Comparison of ENCODE assay signal across 8 cellular contexts in the genomic region with DNA sequence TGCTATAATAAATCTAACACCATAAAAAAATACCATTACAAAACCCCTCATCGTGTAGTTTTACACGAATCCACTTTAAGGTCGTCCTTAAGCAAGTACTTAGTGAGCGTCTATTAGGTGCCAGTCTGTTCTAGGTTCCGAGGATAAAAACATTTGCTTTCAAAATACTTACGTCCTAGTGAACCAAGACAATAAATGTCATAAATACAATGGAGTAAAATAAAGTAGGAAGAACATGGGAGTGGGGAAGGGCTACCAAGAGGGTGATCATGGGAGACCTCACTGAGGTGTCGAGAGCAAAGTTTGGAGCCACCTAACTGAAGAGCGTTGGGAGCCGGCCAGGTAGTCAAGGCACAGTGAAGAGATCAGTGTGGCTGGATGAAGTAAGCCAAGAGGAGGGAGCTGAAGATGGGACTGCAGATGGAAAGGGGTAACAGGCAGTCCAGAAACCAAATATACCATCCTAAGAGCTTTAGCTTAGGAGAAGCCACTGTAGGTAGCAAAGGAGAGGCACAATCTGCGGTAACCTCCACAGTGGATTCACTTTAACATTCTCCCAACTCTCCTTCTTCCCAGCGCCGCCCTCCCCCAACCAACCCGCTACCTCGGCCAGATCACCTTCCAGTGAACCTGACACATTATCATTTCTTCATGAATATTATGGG. TPM values are rescaled to one million over a fixed set of nuclear protein-coding genes. Genes with fewer than 3 reads are reported as not detected.
A peak's percentile ranks its signal among the peaks of the same experiment; 100 is the strongest.
DNase-seq lines count a peak whose midpoint lies in the region; ATAC-seq and TF ChIP-seq lines count a peak whose summit lies in the region.

No MANE protein-coding gene starts in this region.

- peaks cover 22% of the 10 kb centered on the region for H3K4me1 Mint-ChIP-seq in MCF 10A (ENCODE audit: insufficient read depth, unreplicated experiment)

- TF ChIP-seq CTCF in MCF 10A (IDR thresholded peaks at IDR 0.05; ENCODE audit: unreplicated experiment), result no peak
- TF ChIP-seq CTCF in liver (IDR thresholded peaks at IDR 0.05; ENCODE audit: low read depth, low read length, missing input control), result no peak
- no peak for TF ChIP-seq CTCF in upper lobe of left lung (IDR thresholded peaks at IDR 0.05)
- TF ChIP-seq CTCF in GM13977 (IDR thresholded peaks at IDR 0.05; ENCODE audit: extremely low read depth, insufficient read depth, missing control alignments), result no peak

- CTCF ChIA-PET in MCF 10A (lab: Yijun Ruan, JAX), result interaction anchor here (1.0 to 1.2 kb wide), 2 partner anchors 9 to 12 kb away, joined by 3 read pairs; no protein-coding TSS in a partner anchor

- H3K36me3 Mint-ChIP-seq in MCF 10A (ENCODE audit: insufficient read depth, unreplicated experiment), result peaks cover 13% of the 10 kb centered on the region

- peak; percentile 15 for DNase-seq in SIG-M5 treated with dmso at 0.1 percent for 504 hours (lab: John Stamatoyannopoulos, UW; ENCODE audit: unreplicated experiment)
- DNase-seq in SIG-M5 (lab: John Stamatoyannopoulos, UW), result no peak
- peak; percentile 40 to 44 for DNase-seq in Kasumi-1 (lab: John Stamatoyannopoulos, UW)
- DNase-seq in MCF 10A (ENCODE audit: unreplicated experiment), result peak; percentile 13
- DNase-seq in upper lobe of left lung, result no peak
- DNase-seq in GM13977 (ENCODE audit: low spot score), result no peak
- no peak for DNase-seq in NCI-H1694 (lab: John Stamatoyannopoulos, UW)

- peaks cover 0 to 26% (median 20%) of the 10 kb centered on the region in 4 donors for H3K4me1 ChIP-seq in liver (ENCODE audit: control insufficient read depth in 4 of 4, insufficient read depth in 4 of 4, low read length in 3 of 4)
- H3K4me1 ChIP-seq in upper lobe of left lung, result peaks cover 12 to 23% (median 18%) of the 10 kb centered on the region in 4 donors

- no peaks in the 10 kb centered on the region for H3K9me3 Mint-ChIP-seq in MCF 10A (ENCODE audit: unreplicated experiment)

- H3K27ac Mint-ChIP-seq in MCF 10A (ENCODE audit: low read depth, unreplicated experiment), result peak overlapping the region; percentile 99

- no peak for TF ChIP-seq POLR2A in upper lobe of left lung (IDR thresholded peaks at IDR 0.05)

- peak overlapping the region; percentile 95 for H3K4me3 Mint-ChIP-seq in MCF 10A (ENCODE audit: unreplicated experiment)

- no peaks in the 10 kb centered on the region for H3K27me3 Mint-ChIP-seq in MCF 10A (ENCODE audit: insufficient read depth, unreplicated experiment)

- intact Hi-C loops in MCF 10A (cut with micrococcal nuclease), result loop anchor here (1.0 to 2.0 kb wide), 2 partner anchors 10 to 33 kb away; a partner anchor contains a TSS

- H3K4me3 ChIP-seq in liver (ENCODE audit: low read depth in 1 of 3, low read length in 3 of 3), result peak overlapping the region; percentile 85 to 96 (median 95)
- peak overlapping the region; percentile 65 to 95 (median 84) for H3K4me3 ChIP-seq in upper lobe of left lung

- H3K9me3 ChIP-seq in liver (ENCODE audit: control insufficient read depth in 4 of 4, low read length in 3 of 4) (no peaks in the 10 kb centered on the region), upper lobe of left lung (no peaks in the 10 kb centered on the region)

- ATAC-seq in upper lobe of left lung (ENCODE audit: low FRiP score in 2 of 2), result peak in 1 of 2 donors; percentile 2

- no TSS peak for BruUV-seq in MCF 10A (replicated peaks; lab: Mats Ljungman, UMichigan)

- H3K9ac ChIP-seq in liver (ENCODE audit: low read depth in 1 of 2, low read length in 2 of 2), result peak overlapping the region; percentile 91 to 98

- H3K27ac ChIP-seq in liver (ENCODE audit: low read depth in 1 of 2, low read length in 2 of 2) (peak overlapping the region; percentile 51 to 79), upper lobe of left lung (peak overlapping the region; percentile 82 to 95 (median 92))

- 4% methylated on average over 14 of the region's 14 CpGs for WGBS in liver
- WGBS in upper lobe of left lung, 2 donors, result 5% methylated on average over 14 of the region's 14 CpGs

- no peak for TF ChIP-seq RAD21 in liver (IDR thresholded peaks at IDR 0.05)

- H3K27me3 ChIP-seq in liver (ENCODE audit: control insufficient read depth in 4 of 4, insufficient read depth in 4 of 4, low read length in 3 of 4), result no peaks in the 10 kb centered on the region
- H3K27me3 ChIP-seq in upper lobe of left lung, result no peaks in the 10 kb centered on the region

- POLR2A ChIA-PET in MCF 10A (lab: Yijun Ruan, JAX), result interaction anchor here (0.8 to 3.1 kb wide), 10 partner anchors 11 to 387 kb away, joined by 3 to 79 read pairs (median 4); a partner anchor contains a TSS

- H3K36me3 ChIP-seq in liver (ENCODE audit: control insufficient read depth in 4 of 4, insufficient read depth in 3 of 4, low read depth in 1 of 4, low read length in 3 of 4) (no peaks in the 10 kb centered on the region), upper lobe of left lung (no peaks in the 10 kb centered on the region)

- TF ChIP-seq EP300 in upper lobe of left lung (IDR thresholded peaks at IDR 0.05), result no peak

- in situ Hi-C loops in GM13977 (cut with MboI; ENCODE audit: low pct_unique_long_range_greater_than_20kb, low sequenced_read_pairs, unreplicated experiment), result no loop called here

TF ChIP-seq in liver, 16 proteins besides CTCF, POLR2A, EP300 and RAD21:
- TF ChIP-seq FOXA2 (IDR thresholded peaks at IDR 0.05) (no peak), GABPA (IDR thresholded peaks at IDR 0.05 in 1 of 2, conservative IDR thresholded peaks at IDR 0.05 in 1 of 2) (no peak), HNF4A (conservative IDR thresholded peaks at IDR 0.05) (no peak), RXRA (IDR thresholded peaks at IDR 0.05) (no peak), YY1 (IDR thresholded peaks at IDR 0.05) (no peak), FOXA1 (IDR thresholded peaks at IDR 0.05) (no peak), NR2F2 (IDR thresholded peaks at IDR 0.05) (no peak), SP1 (IDR thresholded peaks at IDR 0.05) (no peak), TAF1 (conservative IDR thresholded peaks at IDR 0.05) (no peak), EGR1 (IDR thresholded peaks at IDR 0.05; ENCODE audit: low read depth in 2 of 2) (no peak)
- TF ChIP-seq, protein P1, sequence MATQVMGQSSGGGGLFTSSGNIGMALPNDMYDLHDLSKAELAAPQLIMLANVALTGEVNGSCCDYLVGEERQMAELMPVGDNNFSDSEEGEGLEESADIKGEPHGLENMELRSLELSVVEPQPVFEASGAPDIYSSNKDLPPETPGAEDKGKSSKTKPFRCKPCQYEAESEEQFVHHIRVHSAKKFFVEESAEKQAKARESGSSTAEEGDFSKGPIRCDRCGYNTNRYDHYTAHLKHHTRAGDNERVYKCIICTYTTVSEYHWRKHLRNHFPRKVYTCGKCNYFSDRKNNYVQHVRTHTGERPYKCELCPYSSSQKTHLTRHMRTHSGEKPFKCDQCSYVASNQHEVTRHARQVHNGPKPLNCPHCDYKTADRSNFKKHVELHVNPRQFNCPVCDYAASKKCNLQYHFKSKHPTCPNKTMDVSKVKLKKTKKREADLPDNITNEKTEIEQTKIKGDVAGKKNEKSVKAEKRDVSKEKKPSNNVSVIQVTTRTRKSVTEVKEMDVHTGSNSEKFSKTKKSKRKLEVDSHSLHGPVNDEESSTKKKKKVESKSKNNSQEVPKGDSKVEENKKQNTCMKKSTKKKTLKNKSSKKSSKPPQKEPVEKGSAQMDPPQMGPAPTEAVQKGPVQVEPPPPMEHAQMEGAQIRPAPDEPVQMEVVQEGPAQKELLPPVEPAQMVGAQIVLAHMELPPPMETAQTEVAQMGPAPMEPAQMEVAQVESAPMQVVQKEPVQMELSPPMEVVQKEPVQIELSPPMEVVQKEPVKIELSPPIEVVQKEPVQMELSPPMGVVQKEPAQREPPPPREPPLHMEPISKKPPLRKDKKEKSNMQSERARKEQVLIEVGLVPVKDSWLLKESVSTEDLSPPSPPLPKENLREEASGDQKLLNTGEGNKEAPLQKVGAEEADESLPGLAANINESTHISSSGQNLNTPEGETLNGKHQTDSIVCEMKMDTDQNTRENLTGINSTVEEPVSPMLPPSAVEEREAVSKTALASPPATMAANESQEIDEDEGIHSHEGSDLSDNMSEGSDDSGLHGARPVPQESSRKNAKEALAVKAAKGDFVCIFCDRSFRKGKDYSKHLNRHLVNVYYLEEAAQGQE (IDR thresholded peaks at IDR 0.05), result no peak
- TF ChIP-seq, protein P2, sequence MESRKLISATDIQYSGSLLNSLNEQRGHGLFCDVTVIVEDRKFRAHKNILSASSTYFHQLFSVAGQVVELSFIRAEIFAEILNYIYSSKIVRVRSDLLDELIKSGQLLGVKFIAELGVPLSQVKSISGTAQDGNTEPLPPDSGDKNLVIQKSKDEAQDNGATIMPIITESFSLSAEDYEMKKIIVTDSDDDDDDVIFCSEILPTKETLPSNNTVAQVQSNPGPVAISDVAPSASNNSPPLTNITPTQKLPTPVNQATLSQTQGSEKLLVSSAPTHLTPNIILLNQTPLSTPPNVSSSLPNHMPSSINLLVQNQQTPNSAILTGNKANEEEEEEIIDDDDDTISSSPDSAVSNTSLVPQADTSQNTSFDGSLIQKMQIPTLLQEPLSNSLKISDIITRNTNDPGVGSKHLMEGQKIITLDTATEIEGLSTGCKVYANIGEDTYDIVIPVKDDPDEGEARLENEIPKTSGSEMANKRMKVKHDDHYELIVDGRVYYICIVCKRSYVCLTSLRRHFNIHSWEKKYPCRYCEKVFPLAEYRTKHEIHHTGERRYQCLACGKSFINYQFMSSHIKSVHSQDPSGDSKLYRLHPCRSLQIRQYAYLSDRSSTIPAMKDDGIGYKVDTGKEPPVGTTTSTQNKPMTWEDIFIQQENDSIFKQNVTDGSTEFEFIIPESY (IDR thresholded peaks at IDR 0.05), result no peak
- TF ChIP-seq, protein P3, sequence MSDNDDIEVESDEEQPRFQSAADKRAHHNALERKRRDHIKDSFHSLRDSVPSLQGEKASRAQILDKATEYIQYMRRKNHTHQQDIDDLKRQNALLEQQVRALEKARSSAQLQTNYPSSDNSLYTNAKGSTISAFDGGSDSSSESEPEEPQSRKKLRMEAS (IDR thresholded peaks at IDR 0.05), result no peak

RNA-seq across cellular contexts. Expression of a gene that starts 0.7 kb away (rescaled TPM):
- total RNA-seq in MCF 10A (2022) (27.1 and 34.3 TPM in 2 replicates), liver (10 to 100 TPM; 13.2 to 22.1 TPM), upper lobe of left lung (10 to 100 TPM in 5 of 6 donors, 1 to 10 TPM in 1; 7.4 to 45.6 (median 21.4) TPM)
- polyA plus RNA-seq in liver, result 1 to 10 TPM; 3.9 to 6.1 TPM

RNA-seq across cellular contexts. Expression of a gene that starts 27.2 kb away (rescaled TPM):
- total RNA-seq in MCF 10A (2022) (34.1 and 40.8 TPM in 2 replicates), liver (10 to 100 TPM in 1 of 2 donors, 1 to 10 TPM in 1; 6.1 to 12.5 TPM), upper lobe of left lung (10 to 100 TPM in 2 of 6 donors, 1 to 10 TPM in 4; 2.1 to 13.4 (median 8.6) TPM)
- 10 to 100 TPM; 12.5 to 36.3 TPM for polyA plus RNA-seq in liver

RNA-seq across cellular contexts. Expression of a gene that starts 32.5 kb away (rescaled TPM):
- 28.0 and 39.3 TPM in 2 replicates for total RNA-seq in MCF 10A (2022)
- 10 to 100 TPM; 14.5 to 21.8 TPM for total RNA-seq in liver
- polyA plus RNA-seq in liver, result 10 to 100 TPM; 13.3 to 45.3 TPM
- 10 to 100 TPM; 23.0 to 50.0 (median 29.3) TPM for total RNA-seq in upper lobe of left lung

Comparison
In these comparisons a context has a peak if more than half of its experiments do, and no peak if none do; other contexts are left out.
1. DNase-seq: peak in SIG-M5 treated with dmso at 0.1 percent for 504 hours (single experiment), Kasumi-1 (2 of 2) and MCF 10A (single experiment); none in SIG-M5 (single experiment), upper lobe of left lung (0 of 2), GM13977 (single experiment) and NCI-H1694 (single experiment).